ENCODE assay signal across 1 cellular context in the genomic region with DNA sequence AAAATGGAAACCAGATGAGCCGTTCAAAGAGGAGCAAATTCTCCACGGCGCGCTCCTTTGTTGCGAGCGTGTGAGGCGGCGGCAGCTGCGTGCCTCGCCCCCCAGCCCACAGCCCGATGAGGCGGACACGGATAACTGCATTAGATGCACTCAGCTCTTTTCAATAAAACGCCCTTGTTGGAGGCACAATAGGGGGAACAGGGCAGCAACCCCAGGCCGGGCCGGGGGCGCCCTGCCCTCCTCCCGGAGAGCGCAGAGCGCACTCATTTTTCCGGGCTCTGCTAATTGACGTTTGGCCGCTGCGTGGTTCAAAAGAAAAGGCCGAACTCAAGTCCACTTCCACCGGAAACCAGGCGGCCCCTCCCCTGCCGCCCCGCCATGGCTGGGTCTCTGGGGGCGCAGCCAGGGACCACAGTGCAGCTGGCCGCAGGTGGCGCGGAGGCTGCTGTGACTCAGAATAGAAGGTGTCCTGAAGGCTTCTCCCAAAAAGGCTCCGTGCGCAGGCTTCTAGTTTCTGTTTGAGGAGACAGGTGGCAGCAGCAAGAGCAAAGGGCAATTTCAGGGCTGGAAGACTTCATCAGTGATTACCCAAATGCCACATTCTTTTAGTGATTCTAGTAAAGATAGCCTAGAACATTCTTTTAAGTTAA.
TF ChIP-seq lines count a peak whose summit lies in the region.

No MANE protein-coding gene starts in this region.

TF ChIP-seq in HepG2, 621 proteins besides CTCF, POLR2A, EP300 and RAD21 (continued from another document and continues in another):
- TF ChIP-seq, protein P1, sequence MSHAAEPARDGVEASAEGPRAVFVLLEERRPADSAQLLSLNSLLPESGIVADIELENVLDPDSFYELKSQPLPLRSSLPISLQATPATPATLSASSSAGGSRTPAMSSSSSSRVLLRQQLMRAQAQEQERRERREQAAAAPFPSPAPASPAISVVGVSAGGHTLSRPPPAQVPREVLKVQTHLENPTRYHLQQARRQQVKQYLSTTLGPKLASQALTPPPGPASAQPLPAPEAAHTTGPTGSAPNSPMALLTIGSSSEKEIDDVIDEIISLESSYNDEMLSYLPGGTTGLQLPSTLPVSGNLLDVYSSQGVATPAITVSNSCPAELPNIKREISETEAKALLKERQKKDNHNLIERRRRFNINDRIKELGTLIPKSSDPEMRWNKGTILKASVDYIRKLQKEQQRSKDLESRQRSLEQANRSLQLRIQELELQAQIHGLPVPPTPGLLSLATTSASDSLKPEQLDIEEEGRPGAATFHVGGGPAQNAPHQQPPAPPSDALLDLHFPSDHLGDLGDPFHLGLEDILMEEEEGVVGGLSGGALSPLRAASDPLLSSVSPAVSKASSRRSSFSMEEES (CRISPR knock-in tag; IDR thresholded peaks at IDR 0.05), result 0 out of 2 replicates have a peak, but pooled peaks have one; percentile 48
- TF ChIP-seq SNAI1 (CRISPR knock-in tag; IDR thresholded peaks at IDR 0.05; ENCODE audit: borderline replicate concordance), result no peak
- no peak for TF ChIP-seq ZFP62 (CRISPR knock-in tag; IDR thresholded peaks at IDR 0.05)
- no peak for TF ChIP-seq ZMYM2 (CRISPR knock-in tag; IDR thresholded peaks at IDR 0.05)
- no peak for TF ChIP-seq ZNF674 (CRISPR knock-in tag; IDR thresholded peaks at IDR 0.05; ENCODE audit: low read depth)
- TF ChIP-seq MED13 (CRISPR knock-in tag; IDR thresholded peaks at IDR 0.05), result 0 out of 2 replicates have a peak, but pooled peaks have one; percentile 57
- no peak for TF ChIP-seq REL (CRISPR knock-in tag; conservative IDR thresholded peaks at IDR 0.05)
- TF ChIP-seq ZNF768 (CRISPR knock-in tag; IDR thresholded peaks at IDR 0.05), result peak; percentile 70; the same call in 1 of the 2 replicates
- TF ChIP-seq HDAC6 (IDR thresholded peaks at IDR 0.05; ENCODE audit: low read depth, low read length), result no peak
- TF ChIP-seq ZNF12 (CRISPR knock-in tag; IDR thresholded peaks at IDR 0.05), result 0 out of 2 replicates have a peak, but pooled peaks have one; percentile 5
- no peak; the same call in 1 of the 2 replicates for TF ChIP-seq REPIN1 (CRISPR knock-in tag; IDR thresholded peaks at IDR 0.05; ENCODE audit: borderline replicate concordance, low read depth)
- no peak for TF ChIP-seq MATR3 (CRISPR knock-in tag; IDR thresholded peaks at IDR 0.05)
- no peak for TF ChIP-seq PCBP2 (optimal IDR thresholded peaks at IDR 0.05; ENCODE audit: low read depth, low read length, poor library complexity, severe bottlenecking)
- TF ChIP-seq, protein P2, sequence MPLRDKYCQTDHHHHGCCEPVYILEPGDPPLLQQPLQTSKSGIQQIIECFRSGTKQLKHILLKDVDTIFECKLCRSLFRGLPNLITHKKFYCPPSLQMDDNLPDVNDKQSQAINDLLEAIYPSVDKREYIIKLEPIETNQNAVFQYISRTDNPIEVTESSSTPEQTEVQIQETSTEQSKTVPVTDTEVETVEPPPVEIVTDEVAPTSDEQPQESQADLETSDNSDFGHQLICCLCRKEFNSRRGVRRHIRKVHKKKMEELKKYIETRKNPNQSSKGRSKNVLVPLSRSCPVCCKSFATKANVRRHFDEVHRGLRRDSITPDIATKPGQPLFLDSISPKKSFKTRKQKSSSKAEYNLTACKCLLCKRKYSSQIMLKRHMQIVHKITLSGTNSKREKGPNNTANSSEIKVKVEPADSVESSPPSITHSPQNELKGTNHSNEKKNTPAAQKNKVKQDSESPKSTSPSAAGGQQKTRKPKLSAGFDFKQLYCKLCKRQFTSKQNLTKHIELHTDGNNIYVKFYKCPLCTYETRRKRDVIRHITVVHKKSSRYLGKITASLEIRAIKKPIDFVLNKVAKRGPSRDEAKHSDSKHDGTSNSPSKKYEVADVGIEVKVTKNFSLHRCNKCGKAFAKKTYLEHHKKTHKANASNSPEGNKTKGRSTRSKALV (CRISPR knock-in tag; IDR thresholded peaks at IDR 0.05), result no peak
- TF ChIP-seq SALL2 (CRISPR knock-in tag; IDR thresholded peaks at IDR 0.05), result no peak; the same call in 1 of the 2 replicates
- TF ChIP-seq, protein P3, sequence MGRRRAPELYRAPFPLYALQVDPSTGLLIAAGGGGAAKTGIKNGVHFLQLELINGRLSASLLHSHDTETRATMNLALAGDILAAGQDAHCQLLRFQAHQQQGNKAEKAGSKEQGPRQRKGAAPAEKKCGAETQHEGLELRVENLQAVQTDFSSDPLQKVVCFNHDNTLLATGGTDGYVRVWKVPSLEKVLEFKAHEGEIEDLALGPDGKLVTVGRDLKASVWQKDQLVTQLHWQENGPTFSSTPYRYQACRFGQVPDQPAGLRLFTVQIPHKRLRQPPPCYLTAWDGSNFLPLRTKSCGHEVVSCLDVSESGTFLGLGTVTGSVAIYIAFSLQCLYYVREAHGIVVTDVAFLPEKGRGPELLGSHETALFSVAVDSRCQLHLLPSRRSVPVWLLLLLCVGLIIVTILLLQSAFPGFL (CRISPR knock-in tag; IDR thresholded peaks at IDR 0.05), result no peak
- TF ChIP-seq, protein P4, sequence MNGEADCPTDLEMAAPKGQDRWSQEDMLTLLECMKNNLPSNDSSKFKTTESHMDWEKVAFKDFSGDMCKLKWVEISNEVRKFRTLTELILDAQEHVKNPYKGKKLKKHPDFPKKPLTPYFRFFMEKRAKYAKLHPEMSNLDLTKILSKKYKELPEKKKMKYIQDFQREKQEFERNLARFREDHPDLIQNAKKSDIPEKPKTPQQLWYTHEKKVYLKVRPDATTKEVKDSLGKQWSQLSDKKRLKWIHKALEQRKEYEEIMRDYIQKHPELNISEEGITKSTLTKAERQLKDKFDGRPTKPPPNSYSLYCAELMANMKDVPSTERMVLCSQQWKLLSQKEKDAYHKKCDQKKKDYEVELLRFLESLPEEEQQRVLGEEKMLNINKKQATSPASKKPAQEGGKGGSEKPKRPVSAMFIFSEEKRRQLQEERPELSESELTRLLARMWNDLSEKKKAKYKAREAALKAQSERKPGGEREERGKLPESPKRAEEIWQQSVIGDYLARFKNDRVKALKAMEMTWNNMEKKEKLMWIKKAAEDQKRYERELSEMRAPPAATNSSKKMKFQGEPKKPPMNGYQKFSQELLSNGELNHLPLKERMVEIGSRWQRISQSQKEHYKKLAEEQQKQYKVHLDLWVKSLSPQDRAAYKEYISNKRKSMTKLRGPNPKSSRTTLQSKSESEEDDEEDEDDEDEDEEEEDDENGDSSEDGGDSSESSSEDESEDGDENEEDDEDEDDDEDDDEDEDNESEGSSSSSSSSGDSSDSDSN (CRISPR knock-in tag; IDR thresholded peaks at IDR 0.05), result peak; percentile 63
- TF ChIP-seq GPN1 (CRISPR knock-in tag; IDR thresholded peaks at IDR 0.05; ENCODE audit: borderline replicate concordance), result no peak
- TF ChIP-seq SOX6 (IDR thresholded peaks at IDR 0.05), result no peak
- TF ChIP-seq SOX6 (CRISPR knock-in tag; IDR thresholded peaks at IDR 0.05), result peak; percentile 79
- no peak for TF ChIP-seq ZNF33A (CRISPR knock-in tag; IDR thresholded peaks at IDR 0.05; ENCODE audit: borderline replicate concordance)
- TF ChIP-seq, protein P5, sequence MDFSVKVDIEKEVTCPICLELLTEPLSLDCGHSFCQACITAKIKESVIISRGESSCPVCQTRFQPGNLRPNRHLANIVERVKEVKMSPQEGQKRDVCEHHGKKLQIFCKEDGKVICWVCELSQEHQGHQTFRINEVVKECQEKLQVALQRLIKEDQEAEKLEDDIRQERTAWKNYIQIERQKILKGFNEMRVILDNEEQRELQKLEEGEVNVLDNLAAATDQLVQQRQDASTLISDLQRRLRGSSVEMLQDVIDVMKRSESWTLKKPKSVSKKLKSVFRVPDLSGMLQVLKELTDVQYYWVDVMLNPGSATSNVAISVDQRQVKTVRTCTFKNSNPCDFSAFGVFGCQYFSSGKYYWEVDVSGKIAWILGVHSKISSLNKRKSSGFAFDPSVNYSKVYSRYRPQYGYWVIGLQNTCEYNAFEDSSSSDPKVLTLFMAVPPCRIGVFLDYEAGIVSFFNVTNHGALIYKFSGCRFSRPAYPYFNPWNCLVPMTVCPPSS (IDR thresholded peaks at IDR 0.05), result no peak
- TF ChIP-seq ZFP90 (CRISPR knock-in tag; IDR thresholded peaks at IDR 0.05; ENCODE audit: borderline replicate concordance), result peak; percentile 61
- TF ChIP-seq, protein P6, sequence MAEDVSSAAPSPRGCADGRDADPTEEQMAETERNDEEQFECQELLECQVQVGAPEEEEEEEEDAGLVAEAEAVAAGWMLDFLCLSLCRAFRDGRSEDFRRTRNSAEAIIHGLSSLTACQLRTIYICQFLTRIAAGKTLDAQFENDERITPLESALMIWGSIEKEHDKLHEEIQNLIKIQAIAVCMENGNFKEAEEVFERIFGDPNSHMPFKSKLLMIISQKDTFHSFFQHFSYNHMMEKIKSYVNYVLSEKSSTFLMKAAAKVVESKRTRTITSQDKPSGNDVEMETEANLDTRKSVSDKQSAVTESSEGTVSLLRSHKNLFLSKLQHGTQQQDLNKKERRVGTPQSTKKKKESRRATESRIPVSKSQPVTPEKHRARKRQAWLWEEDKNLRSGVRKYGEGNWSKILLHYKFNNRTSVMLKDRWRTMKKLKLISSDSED (CRISPR knock-in tag; IDR thresholded peaks at IDR 0.05), result no peak
- TF ChIP-seq ZFY (CRISPR knock-in tag; IDR thresholded peaks at IDR 0.05), result peak; percentile 76
- TF ChIP-seq, protein P7, sequence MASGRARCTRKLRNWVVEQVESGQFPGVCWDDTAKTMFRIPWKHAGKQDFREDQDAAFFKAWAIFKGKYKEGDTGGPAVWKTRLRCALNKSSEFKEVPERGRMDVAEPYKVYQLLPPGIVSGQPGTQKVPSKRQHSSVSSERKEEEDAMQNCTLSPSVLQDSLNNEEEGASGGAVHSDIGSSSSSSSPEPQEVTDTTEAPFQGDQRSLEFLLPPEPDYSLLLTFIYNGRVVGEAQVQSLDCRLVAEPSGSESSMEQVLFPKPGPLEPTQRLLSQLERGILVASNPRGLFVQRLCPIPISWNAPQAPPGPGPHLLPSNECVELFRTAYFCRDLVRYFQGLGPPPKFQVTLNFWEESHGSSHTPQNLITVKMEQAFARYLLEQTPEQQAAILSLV (CRISPR knock-in tag; IDR thresholded peaks at IDR 0.05; ENCODE audit: borderline replicate concordance), result peak; percentile 61; the same call in 1 of the 2 replicates
- TF ChIP-seq XRCC5 (optimal IDR thresholded peaks at IDR 0.05; ENCODE audit: low read length), result peak; percentile 66
- TF ChIP-seq ZNF614 (CRISPR knock-in tag; IDR thresholded peaks at IDR 0.05; ENCODE audit: borderline replicate concordance), result peak; percentile 92; the same call in 1 of the 2 replicates
- no peak for TF ChIP-seq ZNF207 (IDR thresholded peaks at IDR 0.05; ENCODE audit: borderline replicate concordance)
- peak; percentile 60 for TF ChIP-seq ZNF777 (CRISPR knock-in tag; IDR thresholded peaks at IDR 0.05)
- TF ChIP-seq ZNF737 (CRISPR knock-in tag; IDR thresholded peaks at IDR 0.05; ENCODE audit: borderline replicate concordance), result no peak
- no peak for TF ChIP-seq ZNF879 (CRISPR knock-in tag; IDR thresholded peaks at IDR 0.05)
- TF ChIP-seq, protein P8, sequence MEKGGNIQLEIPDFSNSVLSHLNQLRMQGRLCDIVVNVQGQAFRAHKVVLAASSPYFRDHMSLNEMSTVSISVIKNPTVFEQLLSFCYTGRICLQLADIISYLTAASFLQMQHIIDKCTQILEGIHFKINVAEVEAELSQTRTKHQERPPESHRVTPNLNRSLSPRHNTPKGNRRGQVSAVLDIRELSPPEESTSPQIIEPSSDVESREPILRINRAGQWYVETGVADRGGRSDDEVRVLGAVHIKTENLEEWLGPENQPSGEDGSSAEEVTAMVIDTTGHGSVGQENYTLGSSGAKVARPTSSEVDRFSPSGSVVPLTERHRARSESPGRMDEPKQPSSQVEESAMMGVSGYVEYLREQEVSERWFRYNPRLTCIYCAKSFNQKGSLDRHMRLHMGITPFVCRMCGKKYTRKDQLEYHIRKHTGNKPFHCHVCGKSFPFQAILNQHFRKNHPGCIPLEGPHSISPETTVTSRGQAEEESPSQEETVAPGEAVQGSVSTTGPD (CRISPR knock-in tag; IDR thresholded peaks at IDR 0.05), result no peak; the same call in 1 of the 2 replicates
- TF ChIP-seq ELF4 (CRISPR knock-in tag; IDR thresholded peaks at IDR 0.05; ENCODE audit: borderline replicate concordance), result no peak; the same call in 1 of the 2 replicates
- TF ChIP-seq NCOA2 (CRISPR knock-in tag; IDR thresholded peaks at IDR 0.05), result no peak
- TF ChIP-seq RBM39 (IDR thresholded peaks at IDR 0.05; ENCODE audit: low read depth, low read length, poor library complexity, severe bottlenecking), result peak; percentile 90
- no peak for TF ChIP-seq ZNF180 (CRISPR knock-in tag; IDR thresholded peaks at IDR 0.05; ENCODE audit: borderline replicate concordance, low read depth)
- peak; percentile 83 for TF ChIP-seq ARID5B (CRISPR knock-in tag; IDR thresholded peaks at IDR 0.05)
- TF ChIP-seq ZNF513 (CRISPR knock-in tag; conservative IDR thresholded peaks at IDR 0.05), result no peak
